1 cellular context compared by ENCODE assay signal in the genomic region with DNA sequence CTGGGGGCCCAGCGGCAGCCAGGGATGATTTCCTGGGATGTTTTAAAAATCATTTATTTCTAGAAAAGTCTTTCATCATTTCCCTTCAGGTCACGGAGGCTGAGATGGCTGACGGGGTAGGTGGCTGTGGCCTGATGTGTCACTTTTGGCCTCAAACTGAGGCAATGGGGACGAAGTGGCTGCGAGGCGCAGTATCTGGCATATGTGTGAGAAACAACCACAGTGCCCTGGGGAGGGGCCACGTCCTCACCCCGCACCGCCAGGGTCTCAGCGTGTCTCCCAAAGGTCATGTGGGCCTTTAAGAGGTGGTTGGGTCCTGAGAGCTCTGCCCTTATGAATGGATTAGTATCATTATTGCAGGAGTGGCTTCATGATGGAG.
TF ChIP-seq lines count a peak whose summit lies in the region.

No MANE protein-coding gene starts in this region.

TF ChIP-seq in A549, 52 proteins besides CTCF, POLR2A, EP300 and RAD21 (continued from another document):
- TF ChIP-seq, protein P1, sequence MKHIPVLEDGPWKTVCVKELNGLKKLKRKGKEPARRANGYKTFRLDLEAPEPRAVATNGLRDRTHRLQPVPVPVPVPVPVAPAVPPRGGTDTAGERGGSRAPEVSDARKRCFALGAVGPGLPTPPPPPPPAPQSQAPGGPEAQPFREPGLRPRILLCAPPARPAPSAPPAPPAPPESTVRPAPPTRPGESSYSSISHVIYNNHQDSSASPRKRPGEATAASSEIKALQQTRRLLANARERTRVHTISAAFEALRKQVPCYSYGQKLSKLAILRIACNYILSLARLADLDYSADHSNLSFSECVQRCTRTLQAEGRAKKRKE (CRISPR knock-in tag; IDR thresholded peaks at IDR 0.05; ENCODE audit: low read depth), result no peak
- TF ChIP-seq TFCP2L1 (CRISPR knock-in tag; IDR thresholded peaks at IDR 0.05), result no peak
